In genomic region chr5:59387127-59387526, GRCh38 we compare ENCODE assay signal across 34 cellular contexts.
A peak's percentile ranks its signal among the peaks of the same experiment; 100 is the strongest.
DNase-seq lines count a peak whose midpoint lies in the region; ATAC-seq, FAIRE-seq and TF ChIP-seq lines count a peak whose summit lies in the region.
"Had no signal": no experiment of that assay in that cellular context is flagged by ENCODE, and none has a peak within 500 bp of the region (broad histone marks: within the 10 kb centered on the region; RNA-seq: fewer than 3 reads in every experiment).

No MANE protein-coding gene starts in this region.

- no peak for ATAC-seq in A549
- ATAC-seq: CD8-positive, alpha-beta T cell had no signal

- peaks cover 73% of the 10 kb centered on the region for H3K4me1 ChIP-seq in A549
- H3K4me1 ChIP-seq in HEK293 (ENCODE audit: control insufficient read depth, insufficient read depth, low read length) = no peaks in the 10 kb centered on the region
- no peaks in the 10 kb centered on the region for H3K4me1 ChIP-seq in effector memory CD4-positive, alpha-beta T cell (ENCODE audit: control insufficient read depth, insufficient read depth, low read length, poor library complexity, severe bottlenecking)
- H3K4me1 ChIP-seq: BE2C, BLaER1, Caco-2 had no signal

- no peak overlapping the region for H3K4me3 Mint-ChIP-seq in activated naive CD8-positive, alpha-beta T cell treated with anti-CD3 and anti-CD28 coated beads for 36 hours
- H3K4me3 Mint-ChIP-seq: B cell; CD14-positive monocyte; CD4-positive, alpha-beta memory T cell; CD4-positive, alpha-beta T cell; CD4-positive, CD25-positive, alpha-beta regulatory T cell; CD8-positive, alpha-beta memory T cell; CD8-positive, alpha-beta T cell had no signal

- TF ChIP-seq CTCF in A549 (IDR thresholded peaks at IDR 0.05) (no peak), HEK293 (tag by site-specific recombination; IDR thresholded peaks at IDR 0.05) (no peak), VCaP (conservative IDR thresholded peaks at IDR 0.05) (no peak)

- H3K9me3 ChIP-seq in A549 (no peaks in the 10 kb centered on the region), HEK293 (ENCODE audit: control insufficient read depth, insufficient read depth, low read depth, low read length) (no peaks in the 10 kb centered on the region)
- no peaks in the 10 kb centered on the region for H3K9me3 ChIP-seq in effector memory CD4-positive, alpha-beta T cell (ENCODE audit: control insufficient read depth, low read length)
- H3K9me3 ChIP-seq: BE2C; BLaER1; BLaER1 treated with 17β-estradiol and CSF1 and Interleukin-3, amounts not matched to agents 10 nM and 100 nM; Caco-2 had no signal

- intact Hi-C loops in posterior vena cava (cut with DNase I) = no loop called here

- H3K4me1 Mint-ChIP-seq in activated naive CD8-positive, alpha-beta T cell treated with anti-CD3 and anti-CD28 coated beads for 36 hours = no peaks in the 10 kb centered on the region
- H3K4me1 Mint-ChIP-seq: CD14-positive monocyte; CD4-positive, alpha-beta memory T cell; CD4-positive, CD25-positive, alpha-beta regulatory T cell; CD8-positive, alpha-beta memory T cell had no signal

- CTCF ChIA-PET in A549 (lab: Yijun Ruan, JAX) (interaction anchor here (0.7 to 1.4 kb wide), 6 partner anchors 19 to 500 kb away, joined by 3 to 10 read pairs (median 4); no protein-coding TSS in a partner anchor), HEK293 (lab: Yijun Ruan, JAX) (interaction anchor here (0.5 to 6.8 kb wide), 8 partner anchors 9 to 426 kb away, joined by 3 to 68 read pairs (median 16); no protein-coding TSS in a partner anchor)

- no peak for FAIRE-seq in A549 (lab: Jason Lieb, UNC)
- FAIRE-seq: A204.1, D721Med had no signal

- no peak overlapping the region for H3K27ac Mint-ChIP-seq in activated naive CD8-positive, alpha-beta T cell treated with anti-CD3 and anti-CD28 coated beads for 36 hours
- H3K27ac Mint-ChIP-seq: B cell; CD14-positive monocyte; CD4-positive, alpha-beta memory T cell; CD4-positive, alpha-beta T cell; CD8-positive, alpha-beta memory T cell; CD8-positive, alpha-beta T cell had no signal

- no peaks in the 10 kb centered on the region for H3K9me3 Mint-ChIP-seq in activated naive CD8-positive, alpha-beta T cell treated with anti-CD3 and anti-CD28 coated beads for 36 hours
- H3K9me3 Mint-ChIP-seq: CD14-positive monocyte; CD4-positive, alpha-beta T cell; CD8-positive, alpha-beta memory T cell; CD8-positive, alpha-beta T cell had no signal

- no peaks in the 10 kb centered on the region for H3K27me3 ChIP-seq in effector memory CD4-positive, alpha-beta T cell (replicated peaks; ENCODE audit: control insufficient read depth, insufficient read depth, low read length, poor library complexity, severe bottlenecking)
- H3K27me3 ChIP-seq: BE2C; BLaER1; BLaER1 treated with 17β-estradiol and CSF1 and Interleukin-3, amounts not matched to agents 10 nM and 100 nM had no signal

- POLR2A ChIA-PET in A549 (lab: Yijun Ruan, JAX) (no interaction called here), HEK293 (lab: Yijun Ruan, JAX) (no interaction called here)

- TF ChIP-seq RAD21 in A549 (conservative IDR thresholded peaks at IDR 0.05 in 1 of 2, IDR thresholded peaks at IDR 0.05 in 1 of 2) = no peak

- no peaks in the 10 kb centered on the region for H3K36me3 Mint-ChIP-seq in activated naive CD8-positive, alpha-beta T cell treated with anti-CD3 and anti-CD28 coated beads for 36 hours
- H3K36me3 Mint-ChIP-seq: CD14-positive monocyte; CD4-positive, alpha-beta memory T cell; CD4-positive, CD25-positive, alpha-beta regulatory T cell; CD8-positive, alpha-beta memory T cell; CD8-positive, alpha-beta T cell had no signal

- H3K4me2 ChIP-seq in A549 = peak overlapping the region; percentile 13; the same call in 1 of the 3 replicates
- H3K4me2 ChIP-seq: BLaER1; BLaER1 treated with 17β-estradiol and CSF1 and Interleukin-3, amounts not matched to agents 10 nM and 100 nM had no signal

- H3K4me3 ChIP-seq in A549 (no peak overlapping the region), HEK293 (ENCODE audit: low read depth, low read length) (no peak overlapping the region)
- no peak overlapping the region for H3K4me3 ChIP-seq in effector memory CD4-positive, alpha-beta T cell (ENCODE audit: insufficient read depth, low read depth, low read length, poor library complexity, severe bottlenecking)
- H3K4me3 ChIP-seq: BLaER1; BLaER1 treated with 17β-estradiol and CSF1 and Interleukin-3, amounts not matched to agents 10 nM and 100 nM had no signal

- no peak for TF ChIP-seq EP300 in A549 (IDR thresholded peaks at IDR 0.05)

- TF ChIP-seq POLR2A in A549 (IDR thresholded peaks at IDR 0.05; ENCODE audit: low read length) = no peak

- H3K27me3 Mint-ChIP-seq in activated naive CD8-positive, alpha-beta T cell treated with anti-CD3 and anti-CD28 coated beads for 36 hours = peaks cover 4% of the 10 kb centered on the region
- H3K27me3 Mint-ChIP-seq: B cell had no signal

- DNase-seq in A549 (ENCODE audit: low read depth in 1 of 2, low spot score in 1 of 2) = no peak
- no peak for DNase-seq in posterior vena cava (ENCODE audit: low spot score)
- no peak for DNase-seq in effector memory CD4-positive, alpha-beta T cell
- DNase-seq in activated naive CD8-positive, alpha-beta T cell treated with anti-CD3 and anti-CD28 coated beads for 36 hours = no peak
- DNase-seq: 8988T; ACHN; AML-193; BE2C; C1 segment of cervical spinal cord; Caco-2; Calu3; CD4-positive, alpha-beta memory T cell; CD4-positive, alpha-beta T cell; CD4-positive, CD25-positive, alpha-beta regulatory T cell; CD8-positive, alpha-beta memory T cell; CD8-positive, alpha-beta T cell; COR-L47; DMS 273 treated with DMSO at 0.1 percent for 48 hours; DMS153; DMS53; DMS79; DMS79 treated with DMSO at 0.1 percent for 48 hours; DND-41; EL had no signal

- no peaks in the 10 kb centered on the region for H3K36me3 ChIP-seq in HEK293 (ENCODE audit: control insufficient read depth in 2 of 2, insufficient read depth in 1 of 2, low read length in 2 of 2)
- no peaks in the 10 kb centered on the region for H3K36me3 ChIP-seq in effector memory CD4-positive, alpha-beta T cell (ENCODE audit: control insufficient read depth, insufficient read depth, low read length)
- H3K36me3 ChIP-seq: BE2C; BLaER1; BLaER1 treated with 17β-estradiol and CSF1 and Interleukin-3, amounts not matched to agents 10 nM and 100 nM had no signal

- H3K27ac ChIP-seq in A549 = no peak overlapping the region
- no peak overlapping the region for H3K27ac ChIP-seq in HEK293 (ENCODE audit: extremely low read depth, low read depth, low read length)
- H3K27ac ChIP-seq in VCaP = peak overlapping the region; percentile 40
- H3K27ac ChIP-seq in effector memory CD4-positive, alpha-beta T cell (ENCODE audit: insufficient read depth, low read length, poor library complexity, severe bottlenecking) = no peak overlapping the region
- H3K27ac ChIP-seq: 22Rv1; BLaER1; BLaER1 treated with 17β-estradiol and CSF1 and Interleukin-3, amounts not matched to agents 10 nM and 100 nM; C4-2B had no signal

TF ChIP-seq in A549, 52 proteins besides CTCF, POLR2A, EP300 and RAD21 (continues in another document):
- TF ChIP-seq, protein P1, sequence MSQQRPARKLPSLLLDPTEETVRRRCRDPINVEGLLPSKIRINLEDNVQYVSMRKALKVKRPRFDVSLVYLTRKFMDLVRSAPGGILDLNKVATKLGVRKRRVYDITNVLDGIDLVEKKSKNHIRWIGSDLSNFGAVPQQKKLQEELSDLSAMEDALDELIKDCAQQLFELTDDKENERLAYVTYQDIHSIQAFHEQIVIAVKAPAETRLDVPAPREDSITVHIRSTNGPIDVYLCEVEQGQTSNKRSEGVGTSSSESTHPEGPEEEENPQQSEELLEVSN (IDR thresholded peaks at IDR 0.05; ENCODE audit: borderline replicate concordance, low read depth) = no peak
- TF ChIP-seq FOSL2 (IDR thresholded peaks at IDR 0.05) (no peak), FOSL2 (CRISPR knock-in tag; IDR thresholded peaks at IDR 0.05) (no peak), PHF8 (IDR thresholded peaks at IDR 0.05; ENCODE audit: borderline replicate concordance, low read depth) (no peak)

TF ChIP-seq in HEK293, 187 proteins besides CTCF, POLR2A, EP300 and RAD21:
- TF ChIP-seq SCRT2 (tag by site-specific recombination; IDR thresholded peaks at IDR 0.05) = peak; percentile 83
- no peak for TF ChIP-seq TRIM28 (IDR thresholded peaks at IDR 0.05; ENCODE audit: borderline replicate concordance, low read length)
- TF ChIP-seq IKZF3 (tag by site-specific recombination; IDR thresholded peaks at IDR 0.05) = no peak
- no peak for TF ChIP-seq ZNF155 (tag by site-specific recombination; IDR thresholded peaks at IDR 0.05)
- TF ChIP-seq SCRT1 (tag by site-specific recombination; IDR thresholded peaks at IDR 0.05; ENCODE audit: borderline replicate concordance) = peak; percentile 62; the same call in 1 of the 2 replicates
- no peak for TF ChIP-seq GLI4 (tag by site-specific recombination; IDR thresholded peaks at IDR 0.05)
- no peak for TF ChIP-seq GLIS2 (tag by site-specific recombination; IDR thresholded peaks at IDR 0.05)
- TF ChIP-seq ZBTB48 (tag by site-specific recombination; IDR thresholded peaks at IDR 0.05) = no peak
